ENCODE assay signal across 20 cellular contexts in the genomic region with DNA sequence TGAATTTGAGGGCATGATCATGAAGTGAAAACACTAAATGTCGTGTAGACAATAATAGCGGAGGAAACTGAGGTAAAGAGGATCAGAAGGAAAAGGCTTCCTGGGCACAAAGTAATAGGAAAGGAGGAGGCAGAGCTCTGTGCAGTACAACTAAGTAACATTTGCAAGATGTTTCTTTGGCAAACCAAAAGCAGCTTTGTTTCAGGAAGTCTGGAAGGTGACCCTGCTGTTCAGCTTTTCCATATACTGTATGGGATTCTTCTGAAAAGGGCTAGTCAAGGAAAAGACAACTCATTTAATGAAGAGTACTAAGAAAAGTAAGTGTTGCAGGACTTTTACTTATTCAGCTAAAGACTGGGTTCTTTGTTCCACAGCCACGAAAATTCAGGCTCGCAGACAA.
"Had no signal": no experiment of that assay in that cellular context is flagged by ENCODE, and none has a peak within 500 bp of the region (broad histone marks: within the 10 kb centered on the region; RNA-seq: fewer than 3 reads in every experiment).

No MANE protein-coding gene starts in this region.

- H3K4me2 ChIP-seq: SK-N-SH had no signal

- H3K27ac ChIP-seq: RWPE1 had no signal

- H3K4me3 ChIP-seq: K562 had no signal

- H3K9ac ChIP-seq: SK-N-SH had no signal

- DNase-seq: MV-4-11, NCI-H1048, NCI-H1105, NCI-H1417 treated with DMSO at 0.1 percent for 48 hours, NCI-H146, NCI-H1694 treated with DMSO at 0.1 percent for 48 hours, NCI-H1930, NCI-H2081 treated with DMSO at 0.1 percent for 48 hours, NCI-H2171, NCI-H226, NCI-H446, NCI-H510A, NCI-H524 treated with DMSO at 0.1 percent for 48 hours, NCI-H69, NCI-H774, SHP77, SK-N-SH, SW 1271 had no signal

- H3K9me3 ChIP-seq: SK-N-SH had no signal
